ENCODE assay signal across 18 cellular contexts in the genomic region with DNA sequence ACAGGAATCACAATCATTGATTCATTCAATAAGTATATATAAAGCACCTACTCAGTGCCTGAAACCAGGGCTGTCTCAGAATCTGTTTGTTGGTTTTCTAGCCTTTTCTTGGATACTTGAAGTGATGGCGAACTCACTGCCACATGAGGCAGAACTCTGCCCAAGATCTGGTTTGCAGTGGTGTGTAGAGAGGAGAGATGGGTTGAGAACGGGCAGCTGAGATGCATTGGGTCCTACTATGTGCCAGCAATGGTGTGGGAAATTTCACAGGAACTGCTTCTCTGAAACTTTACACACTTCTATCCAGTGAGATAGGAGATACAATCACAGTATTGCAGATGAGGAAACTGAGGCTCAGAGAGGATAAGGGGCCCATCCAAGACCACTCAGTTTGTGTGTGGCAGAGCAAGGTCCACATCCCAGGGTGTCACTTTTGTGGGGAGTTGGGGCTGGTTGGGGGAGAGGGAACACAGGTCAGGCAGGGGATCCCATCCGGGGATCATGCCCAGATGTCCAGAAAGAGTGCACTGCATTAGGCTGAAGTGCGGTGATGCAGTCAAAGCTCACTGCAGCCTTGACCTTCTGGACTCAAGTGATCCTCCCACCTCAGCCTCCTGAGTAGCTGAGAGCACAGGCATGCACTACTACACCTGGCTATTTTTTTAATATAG.
DNase-seq lines count a peak whose midpoint lies in the region; FAIRE-seq and TF ChIP-seq lines count a peak whose summit lies in the region.
"Had no signal": no experiment of that assay in that cellular context is flagged by ENCODE, and none has a peak within 500 bp of the region (broad histone marks: within the 10 kb centered on the region; RNA-seq: fewer than 3 reads in every experiment).

No MANE protein-coding gene starts in this region.

- no peaks in the 10 kb centered on the region for H3K36me3 Mint-ChIP-seq in activated T-cell treated with anti-CD3 and anti-CD28 coated beads, Interleukin-2, amount 50 U/mL, for 24 hours (ENCODE audit: low read depth)
- no peaks in the 10 kb centered on the region for H3K36me3 Mint-ChIP-seq in chondrocyte (ENCODE audit: low read depth)
- H3K36me3 Mint-ChIP-seq in activated CD4-positive, alpha-beta memory T cell treated with anti-CD3 and anti-CD28 coated beads, Interleukin-2, amount 10 ng/mL, durations not matched to agents 7 days and 5 days (ENCODE audit: low read depth): no peaks in the 10 kb centered on the region
- H3K36me3 Mint-ChIP-seq: CD8-positive, alpha-beta T cell had no signal

- no peak for FAIRE-seq in GM19239 (lab: Jason Lieb, UNC)
- FAIRE-seq: GM12878 had no signal

- peaks cover 5% of the 10 kb centered on the region for H3K4me1 Mint-ChIP-seq in activated T-cell treated with anti-CD3 and anti-CD28 coated beads, Interleukin-2, amount 50 U/mL, for 24 hours (ENCODE audit: low read depth)
- peaks cover 15% of the 10 kb centered on the region for H3K4me1 Mint-ChIP-seq in chondrocyte (ENCODE audit: low read depth)
- no peaks in the 10 kb centered on the region for H3K4me1 Mint-ChIP-seq in activated CD4-positive, alpha-beta memory T cell treated with anti-CD3 and anti-CD28 coated beads, Interleukin-2, amount 10 ng/mL, durations not matched to agents 7 days and 5 days
- H3K4me1 Mint-ChIP-seq: B cell had no signal

- H3K27me3 Mint-ChIP-seq in activated T-cell treated with anti-CD3 and anti-CD28 coated beads, Interleukin-2, amount 50 U/mL, for 24 hours: peaks cover 18% of the 10 kb centered on the region
- H3K27me3 Mint-ChIP-seq in chondrocyte (ENCODE audit: low read depth): peaks cover 14% of the 10 kb centered on the region
- H3K27me3 Mint-ChIP-seq in activated CD4-positive, alpha-beta memory T cell treated with anti-CD3 and anti-CD28 coated beads, Interleukin-2, amount 10 ng/mL, durations not matched to agents 7 days and 5 days: peaks cover 26% of the 10 kb centered on the region

- CTCF ChIA-PET in activated CD4-positive, alpha-beta memory T cell treated with anti-CD3 and anti-CD28 coated beads, Interleukin-2, amount 10 ng/mL, durations not matched to agents 7 days and 5 days (lab: Charles Lee): no interaction called here

- H3K4me3 Mint-ChIP-seq in activated T-cell treated with anti-CD3 and anti-CD28 coated beads, Interleukin-2, amount 50 U/mL, for 24 hours: no peak overlapping the region
- no peak overlapping the region for H3K4me3 Mint-ChIP-seq in chondrocyte (ENCODE audit: unreplicated experiment)
- no peak overlapping the region for H3K4me3 Mint-ChIP-seq in activated CD4-positive, alpha-beta memory T cell treated with anti-CD3 and anti-CD28 coated beads, Interleukin-2, amount 10 ng/mL, durations not matched to agents 7 days and 5 days
- H3K4me3 Mint-ChIP-seq: B cell; CD8-positive, alpha-beta T cell had no signal

- intact Hi-C loops in posterior vena cava (cut with DNase I): no loop called here

- H3K9me3 Mint-ChIP-seq in activated T-cell treated with anti-CD3 and anti-CD28 coated beads, Interleukin-2, amount 50 U/mL, for 24 hours: no peaks in the 10 kb centered on the region
- H3K9me3 Mint-ChIP-seq in chondrocyte (ENCODE audit: low read depth): no peaks in the 10 kb centered on the region
- H3K9me3 Mint-ChIP-seq in activated CD4-positive, alpha-beta memory T cell treated with anti-CD3 and anti-CD28 coated beads, Interleukin-2, amount 10 ng/mL, durations not matched to agents 7 days and 5 days: no peaks in the 10 kb centered on the region
- H3K9me3 Mint-ChIP-seq: CD8-positive, alpha-beta T cell had no signal

- DNase-seq in activated T-cell treated with anti-CD3 and anti-CD28 coated beads, Interleukin-2, amount 50 U/mL, for 24 hours: peak; percentile 2
- no peak for DNase-seq in activated T-cell treated with anti-CD3 and anti-CD28 coated beads for 4 hours
- DNase-seq in AG20443 (ENCODE audit: low spot score): peak; percentile 1
- peak; percentile 37 for DNase-seq in chondrocyte (ENCODE audit: low spot score)
- DNase-seq in posterior vena cava (ENCODE audit: low spot score): peak; percentile 10
- no peak for DNase-seq in activated CD4-positive, alpha-beta memory T cell treated with anti-CD3 and anti-CD28 coated beads, Interleukin-2, amount 10 ng/mL, durations not matched to agents 7 days and 5 days
- no peak for DNase-seq in NCI-H524 (lab: John Stamatoyannopoulos, UW)
- no peak for DNase-seq in GM19239 (ENCODE audit: insufficient read length, low spot score)
- DNase-seq: 8988T; Calu3; CD8-positive, alpha-beta T cell; DMS 273 treated with DMSO at 0.1 percent for 48 hours; DMS53; DND-41; EL; GM23248 had no signal

- no peak for TF ChIP-seq CTCF in chondrocyte (IDR thresholded peaks at IDR 0.05)

- H3K27ac Mint-ChIP-seq in activated T-cell treated with anti-CD3 and anti-CD28 coated beads, Interleukin-2, amount 50 U/mL, for 24 hours: no peak overlapping the region
- no peak overlapping the region for H3K27ac Mint-ChIP-seq in chondrocyte (ENCODE audit: unreplicated experiment)
- H3K27ac Mint-ChIP-seq in activated CD4-positive, alpha-beta memory T cell treated with anti-CD3 and anti-CD28 coated beads, Interleukin-2, amount 10 ng/mL, durations not matched to agents 7 days and 5 days: no peak overlapping the region
- H3K27ac Mint-ChIP-seq: B cell; CD8-positive, alpha-beta T cell had no signal

- POLR2A ChIA-PET in activated CD4-positive, alpha-beta memory T cell treated with anti-CD3 and anti-CD28 coated beads, Interleukin-2, amount 10 ng/mL, durations not matched to agents 7 days and 5 days (lab: Charles Lee): no interaction called here

Comparison
In these comparisons a context has a peak if more than half of its experiments do, and no peak if none do; other contexts are left out.
1. DNase-seq: peak in activated T-cell treated with anti-CD3 and anti-CD28 coated beads, Interleukin-2, amount 50 U/mL, for 24 hours (single experiment), AG20443 (single experiment), chondrocyte (single experiment) and posterior vena cava (single experiment); none in activated T-cell treated with anti-CD3 and anti-CD28 coated beads for 4 hours (single experiment), activated CD4-positive, alpha-beta memory T cell treated with anti-CD3 and anti-CD28 coated beads, Interleukin-2, amount 10 ng/mL, durations not matched to agents 7 days and 5 days (single experiment), NCI-H524 (0 of 2) and GM19239 (single experiment).